ENCODE assay signal across 8 cellular contexts in the genomic region with DNA sequence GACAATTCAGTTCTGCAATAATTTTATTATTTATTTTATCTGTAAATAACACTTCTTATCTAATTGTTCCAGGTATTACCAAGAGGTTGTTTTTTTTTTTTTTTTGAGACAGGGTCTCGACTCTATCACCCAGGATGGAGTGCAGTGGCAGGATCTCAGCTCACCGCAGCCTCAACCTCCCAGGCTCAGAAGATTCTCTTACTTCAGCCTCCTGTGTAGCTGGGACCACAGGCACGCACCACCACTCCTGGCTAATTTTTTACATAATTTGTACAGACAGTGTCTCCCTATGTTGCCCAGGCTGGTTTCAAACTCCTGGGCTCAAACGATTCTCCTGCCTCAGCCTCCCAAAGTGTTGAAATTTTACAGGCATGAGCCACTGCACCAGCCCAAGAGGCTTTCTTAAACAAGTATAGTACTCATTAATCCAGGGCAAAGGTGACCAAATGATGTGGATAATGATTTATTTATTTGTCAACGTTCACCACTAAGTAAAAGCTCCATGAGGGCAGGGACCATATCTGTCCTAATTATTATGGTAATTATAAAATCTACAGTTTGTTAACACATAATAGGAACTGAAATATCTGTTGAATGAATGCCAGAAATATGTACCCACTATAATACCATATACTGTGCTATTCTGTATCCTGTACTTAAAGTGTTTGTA. TPM values are rescaled to one million over a fixed set of nuclear protein-coding genes. Genes with fewer than 3 reads are reported as not detected.
A peak's percentile ranks its signal among the peaks of the same experiment; 100 is the strongest.
DNase-seq lines count a peak whose midpoint lies in the region; FAIRE-seq and TF ChIP-seq lines count a peak whose summit lies in the region.
"Had no signal": no experiment of that assay in that cellular context is flagged by ENCODE, and none has a peak within 500 bp of the region (broad histone marks: within the 10 kb centered on the region; RNA-seq: fewer than 3 reads in every experiment).

No MANE protein-coding gene starts in this region.

- H4K20me1 ChIP-seq in OCI-LY3 (ENCODE audit: insufficient read depth, low read length), result peaks cover 4% of the 10 kb centered on the region

- no peak for TF ChIP-seq CTCF in OCI-LY3 (IDR thresholded peaks at IDR 0.05; ENCODE audit: low read depth, low read length)
- no peak for TF ChIP-seq CTCF in colonic mucosa (IDR thresholded peaks at IDR 0.05)

- H3K9ac ChIP-seq in OCI-LY3 (ENCODE audit: low read length) (no peak overlapping the region), colonic mucosa (ENCODE audit: low read depth in 2 of 2, low read length in 2 of 2) (no peak overlapping the region)

- H3K27ac ChIP-seq in OCI-LY3 (ENCODE audit: low read length), result peak overlapping the region; percentile 47; the same call in 1 of the 2 replicates
- peak overlapping the region; percentile 46 for H3K27ac ChIP-seq in colonic mucosa
- H3K27ac ChIP-seq in skin epidermis, result peak overlapping the region in 12 of 21 experiments; percentile 5 to 99 (median 36)

- H3K36me3 ChIP-seq in OCI-LY3 (replicated peaks; ENCODE audit: low read depth, low read length) (peaks cover 61% of the 10 kb centered on the region), colonic mucosa (no peaks in the 10 kb centered on the region)

- H3K4me1 ChIP-seq in OCI-LY3 (ENCODE audit: low read length) (peaks cover 32% of the 10 kb centered on the region), colonic mucosa (no peaks in the 10 kb centered on the region)
- H3K4me1 ChIP-seq: body of pancreas had no signal

- H3K79me2 ChIP-seq in OCI-LY3 (ENCODE audit: low read length), result peaks cover 18% of the 10 kb centered on the region

- no peaks in the 10 kb centered on the region for H3K27me3 ChIP-seq in OCI-LY3 (ENCODE audit: low read depth, low read length)
- no peaks in the 10 kb centered on the region for H3K27me3 ChIP-seq in colonic mucosa
- H3K27me3 ChIP-seq: body of pancreas had no signal

- DNase-seq in GM12892 (ENCODE audit: insufficient read length) (no peak), colonic mucosa (no peak), SKM-1 treated with dmso at 0.1 percent for 144 hours (lab: John Stamatoyannopoulos, UW; ENCODE audit: unreplicated experiment) (no peak), NCI-H345 treated with DMSO at 0.1 percent for 48 hours (lab: John Stamatoyannopoulos, UW; ENCODE audit: unreplicated experiment) (no peak), GM03348 (ENCODE audit: low spot score) (no peak)

- H3K9me3 ChIP-seq in OCI-LY3 (ENCODE audit: insufficient read depth, low read length) (no peaks in the 10 kb centered on the region), colonic mucosa (no peaks in the 10 kb centered on the region)
- H3K9me3 ChIP-seq: body of pancreas had no signal

- no peak overlapping the region for H2AFZ ChIP-seq in OCI-LY3 (ENCODE audit: low read depth, low read length)

- H3K4me2 ChIP-seq in OCI-LY3 (ENCODE audit: low read length), result peak overlapping the region; percentile 49

- no peak for TF ChIP-seq POLR2A in GM12892 (IDR thresholded peaks at IDR 0.05; ENCODE audit: low read depth, low read length)

- FAIRE-seq in GM12892 (lab: Jason Lieb, UNC), result peak; percentile 67

- no peak overlapping the region for H3K4me3 ChIP-seq in OCI-LY3 (ENCODE audit: low read length)
- H3K4me3 ChIP-seq in colonic mucosa, result no peak overlapping the region
- no peak overlapping the region for H3K4me3 ChIP-seq in skin epidermis
- H3K4me3 ChIP-seq: body of pancreas had no signal

- intact Hi-C loops in colonic mucosa (cut with DNase I), result loop anchor here (10.0 kb wide), 1 partner anchor 115 kb away; no protein-coding TSS in a partner anchor

RNA-seq across cellular contexts. Expression of gene STK17B, which starts 12.0 kb away (rescaled TPM):
- 43.1 TPM for polyA plus RNA-seq in GM12892 (2012; ENCODE audit: missing spikeins)
- 10 to 100 TPM; 13.9 to 40.5 TPM for total RNA-seq in colonic mucosa
